ENCODE assay signal across 8 cellular contexts in genomic region chr7:63925626-63926460, GRCh38.
A peak's percentile ranks its signal among the peaks of the same experiment; 100 is the strongest.
DNase-seq lines count a peak whose midpoint lies in the region; ATAC-seq and FAIRE-seq lines count a peak whose summit lies in the region.

No MANE protein-coding gene starts in this region.

- H3K4me3 ChIP-seq in skeletal muscle tissue (ENCODE audit: low read length in 3 of 3): peak overlapping the region; percentile 77 to 100 (median 99)

- intact Hi-C loops in Right ventricle myocardium superior (cut with DNase I): no loop called here

- peak overlapping the region; percentile 32 to 86 (median 74) for H3K9ac ChIP-seq in skeletal muscle tissue (ENCODE audit: low read depth in 1 of 3, low read length in 3 of 3)

- peak; percentile 88 for ATAC-seq in GM19397 (IDR thresholded peaks at IDR 0.05; ENCODE audit: unreplicated experiment)
- peak; percentile 99 for ATAC-seq in Right ventricle myocardium superior (ENCODE audit: poor library complexity)

- peak overlapping the region; percentile 50 for H3K27ac ChIP-seq in skeletal muscle tissue (ENCODE audit: low read depth, low read length)

- H3K36me3 ChIP-seq in skeletal muscle tissue (ENCODE audit: control insufficient read depth in 3 of 3, insufficient read depth in 3 of 3, low read length in 3 of 3): no peaks in the 10 kb centered on the region

- no peak for FAIRE-seq in RCC 7860 (lab: Jason Lieb, UNC)

- H3K4me1 ChIP-seq in skeletal muscle tissue (ENCODE audit: control insufficient read depth in 3 of 3, insufficient read depth in 3 of 3, low read length in 3 of 3): peaks cover 0 to 14% (median 11%) of the 10 kb centered on the region in 3 donors

- DNase-seq in OCI-M2 (lab: John Stamatoyannopoulos, UW; ENCODE audit: unreplicated experiment): peak; percentile 81
- DNase-seq in activated T-helper 1 cell treated with anti-CD3 and anti-CD28 coated beads, Interleukin-2, amount 50 U/mL, for 16 hours (ENCODE audit: low read depth in 1 of 2, low spot score in 1 of 2): peak; percentile 69 to 80
- peak; percentile 95 for DNase-seq in Right ventricle myocardium superior
- DNase-seq in HT-29 (ENCODE audit: low spot score): no peak
- no peak for DNase-seq in HCEC 1CT
- no peak for DNase-seq in RCC 7860 (ENCODE audit: low spot score)

- no peaks in the 10 kb centered on the region for H3K27me3 ChIP-seq in skeletal muscle tissue (ENCODE audit: control insufficient read depth in 3 of 3, insufficient read depth in 3 of 3, low read length in 3 of 3)

- no peaks in the 10 kb centered on the region for H3K9me3 ChIP-seq in skeletal muscle tissue (ENCODE audit: control insufficient read depth in 3 of 3, low read length in 3 of 3)

Comparison
In these comparisons a context has a peak if more than half of its experiments do, and no peak if none do; other contexts are left out.
1. DNase-seq: peak in OCI-M2 (single experiment), activated T-helper 1 cell treated with anti-CD3 and anti-CD28 coated beads, Interleukin-2, amount 50 U/mL, for 16 hours (2 of 2) and Right ventricle myocardium superior (single experiment); none in HT-29 (single experiment), HCEC 1CT (single experiment) and RCC 7860 (single experiment).